ENCODE assay signal across 8 cellular contexts in genomic region chr11:910589-911030, GRCh38. TPM values are rescaled to one million over a fixed set of nuclear protein-coding genes. Genes with fewer than 3 reads are reported as not detected.
DNase-seq lines count a peak whose midpoint lies in the region; ATAC-seq and TF ChIP-seq lines count a peak whose summit lies in the region.

CHID1 (minus strand) TSS chr11:910810; CDS start chr11:904816, 5,994 bp downstream.

- in situ Hi-C loops in mammary epithelial cell (cut with MboI; ENCODE audit: low sequenced_read_pairs in 2 of 2), result no loop called here

- no peak for TF ChIP-seq CTCF in WERI-Rb-1 (IDR thresholded peaks at IDR 0.05; ENCODE audit: low read depth, low read length)
- TF ChIP-seq CTCF in mammary epithelial cell (conservative IDR thresholded peaks at IDR 0.05 in 1 of 2, IDR thresholded peaks at IDR 0.05 in 1 of 2; ENCODE audit: extremely low read depth in 1 of 2, insufficient read depth in 1 of 2, low read depth in 1 of 2, low read length in 2 of 2), result no peak
- peak in 1 of 11 experiments; percentile 3 for TF ChIP-seq CTCF in spleen (IDR thresholded peaks at IDR 0.05 in 8 of 11, conservative IDR thresholded peaks at IDR 0.05 in 3 of 11)

- no peak for TF ChIP-seq POLR2A in spleen (IDR thresholded peaks at IDR 0.05)

- no peaks in the 10 kb centered on the region for H3K9me3 ChIP-seq in WERI-Rb-1 (ENCODE audit: severe bottlenecking)
- no peaks in the 10 kb centered on the region for H3K9me3 ChIP-seq in mammary epithelial cell (replicated peaks; ENCODE audit: insufficient read depth, low read length)
- H3K9me3 ChIP-seq in spleen, result no peaks in the 10 kb centered on the region

- H3K9me3 Mint-ChIP-seq in immature natural killer cell, result no peaks in the 10 kb centered on the region

- peaks cover 0 to 5% (median 2%) of the 10 kb centered on the region in 3 donors for H3K27me3 Mint-ChIP-seq in immature natural killer cell (ENCODE audit: low read depth in 3 of 3)

- dilution Hi-C loops in mammary epithelial cell (cut with HindIII; ENCODE audit: low sequenced_read_pairs), result loop anchor here (10.0 kb wide), 1 partner anchor 214 kb away; no protein-coding TSS in a partner anchor

- peak within 1 kb of the TSS; percentile 36 for H3K9ac ChIP-seq in mammary epithelial cell (ENCODE audit: insufficient read depth, low read length)

- H2AFZ ChIP-seq in mammary epithelial cell (ENCODE audit: low read depth, low read length), result peak within 1 kb of the TSS; percentile 90

- peak within 1 kb of the TSS; percentile 48 to 91 (median 86) for H3K27ac Mint-ChIP-seq in immature natural killer cell

- CTCF ChIA-PET in mammary epithelial cell (lab: Charles Lee; ENCODE audit: low non-redundant PET), result no interaction called here

- no peaks in the 10 kb centered on the region for H3K36me3 Mint-ChIP-seq in immature natural killer cell

- peak within 1 kb of the TSS; percentile 96 for H3K27ac ChIP-seq in WERI-Rb-1
- peak within 1 kb of the TSS; percentile 24 for H3K27ac ChIP-seq in mammary epithelial cell (ENCODE audit: insufficient read depth, low read depth, low read length)
- H3K27ac ChIP-seq in spleen, result peak within 1 kb of the TSS; percentile 88 to 97 (median 93)

- H3K79me2 ChIP-seq in mammary epithelial cell (ENCODE audit: insufficient read depth, low read length), result peaks cover 33% of the 10 kb centered on the region

- H3K4me1 Mint-ChIP-seq in immature natural killer cell, result peaks cover 19 to 23% of the 10 kb centered on the region in 2 donors

- peaks cover 11% of the 10 kb centered on the region for H3K4me1 ChIP-seq in mammary epithelial cell (ENCODE audit: insufficient read depth, low read length)
- peaks cover 5 to 69% (median 38%) of the 10 kb centered on the region in 6 donors for H3K4me1 ChIP-seq in spleen

- no TSS peak for BruUV-seq in mammary epithelial cell (replicated peaks; lab: Mats Ljungman, UMichigan)

- ATAC-seq in HG03064 (IDR thresholded peaks at IDR 0.05; ENCODE audit: low read depth, unreplicated experiment), result peak; percentile 85

- H3K27me3 ChIP-seq in WERI-Rb-1 (ENCODE audit: insufficient read depth, low read depth, severe bottlenecking), result no peaks in the 10 kb centered on the region
- no peaks in the 10 kb centered on the region for H3K27me3 ChIP-seq in mammary epithelial cell (ENCODE audit: insufficient read depth, low read length)
- no peaks in the 10 kb centered on the region for H3K27me3 ChIP-seq in spleen (replicated peaks in 1 of 7)

- H3K4me3 Mint-ChIP-seq in immature natural killer cell, result peak within 1 kb of the TSS; percentile 90 to 95 (median 91)

- H3K4me2 ChIP-seq in mammary epithelial cell (ENCODE audit: insufficient read depth, low read depth, low read length), result peak within 1 kb of the TSS; percentile 99

- H3K36me3 ChIP-seq in WERI-Rb-1, result peaks cover 14% of the 10 kb centered on the region
- H3K36me3 ChIP-seq in mammary epithelial cell (ENCODE audit: insufficient read depth, low read length), result no peaks in the 10 kb centered on the region
- peaks cover 0 to 36% (median 0%) of the 10 kb centered on the region in 6 donors for H3K36me3 ChIP-seq in spleen

- DNase-seq in SIG-M5 treated with dmso at 0.1 percent for 504 hours (lab: John Stamatoyannopoulos, UW; ENCODE audit: unreplicated experiment) (peak; percentile 52), SIG-M5 (lab: John Stamatoyannopoulos, UW) (no peak), NCI-H2107 (lab: John Stamatoyannopoulos, UW) (peak; percentile 56), WERI-Rb-1 (peak; percentile 90), mammary epithelial cell (peak; percentile 86), immature natural killer cell (peak; percentile 80 to 84 (median 83)), spleen (peak; percentile 97)

- peak within 1 kb of the TSS; percentile 90 for H3K4me3 ChIP-seq in WERI-Rb-1 (ENCODE audit: low read depth, low read length)
- peak within 1 kb of the TSS; percentile 88 to 91 (median 89) for H3K4me3 ChIP-seq in mammary epithelial cell (replicated peaks in 1 of 3; ENCODE audit: insufficient read depth in 1 of 3, low read depth in 2 of 3, low read length in 3 of 3)
- peak within 1 kb of the TSS; percentile 78 to 98 (median 86) for H3K4me3 ChIP-seq in spleen

- 0% methylated on average over 14 of the region's 59 CpGs for WGBS in mammary epithelial cell (ENCODE audit: low coverage, missing lambda C conversion rate)
- WGBS in spleen, 5 donors, result 0 to 2% (median 1%) methylated on average over 23 to 59 of the region's 59 CpGs

- intact Hi-C loops in mammary epithelial cell (cut with micrococcal nuclease), result loop anchor here (2.0 to 10.0 kb wide), 2 partner anchors 14 to 64 kb away; partner anchors contain the start of gene AP2A2
- intact Hi-C loops in spleen (cut with DNase I; ENCODE audit: low total_unique reads), result no loop called here

- H4K20me1 ChIP-seq in mammary epithelial cell (ENCODE audit: insufficient read depth, low read length), result no peaks in the 10 kb centered on the region

RNA-seq across cellular contexts. Expression of gene CHID1, which starts in this region (rescaled TPM):
- total RNA-seq in mammary epithelial cell (100 to 1,000 TPM in 1 of 2 donors, 10 to 100 TPM in 1; 61.7 to 110 TPM), spleen (100 to 1,000 TPM in 6 of 7 donors, 10 to 100 TPM in 1; 82.2 to 218 (median 121) TPM)
- polyA plus RNA-seq in mammary epithelial cell (45.1 TPM), immature natural killer cell (10 to 100 TPM; 52.2 to 74.6 (median 67.4) TPM), spleen (10 to 100 TPM; 37.2 to 63.2 (median 39.3) TPM)
- polyA minus RNA-seq in mammary epithelial cell, result 108 TPM

Comparison
In these comparisons a context has a peak if more than half of its experiments do, and no peak if none do; other contexts are left out.
1. H3K27ac ChIP-seq: peak in every context shown above with its lines; median percentile 96 in WERI-Rb-1; 93 in spleen; 24 in mammary epithelial cell.